8 cellular contexts compared by ENCODE assay signal in genomic region chr12:68317047-68317667, GRCh38. TPM values are rescaled to one million over a fixed set of nuclear protein-coding genes. Genes with fewer than 3 reads are reported as not detected.
DNase-seq lines count a peak whose midpoint lies in the region; ATAC-seq and TF ChIP-seq lines count a peak whose summit lies in the region.
"Had no signal": no experiment of that assay in that cellular context is flagged by ENCODE, and none has a peak within 500 bp of the region (broad histone marks: within the 10 kb centered on the region; RNA-seq: fewer than 3 reads in every experiment).

No MANE protein-coding gene starts in this region.

- intact Hi-C loops in colonic mucosa (cut with DNase I), result loop anchor here (2.0 to 5.0 kb wide), 2 partner anchors 94 to 275 kb away; no protein-coding TSS in a partner anchor

- H3K4me1 ChIP-seq in SJCRH30, result peaks cover 7% of the 10 kb centered on the region
- H3K4me1 ChIP-seq in colonic mucosa, result no peaks in the 10 kb centered on the region

- no peaks in the 10 kb centered on the region for H3K27me3 Mint-ChIP-seq in naive thymus-derived CD8-positive, alpha-beta T cell

- peaks cover 5 to 37% (median 9%) of the 10 kb centered on the region in 3 donors for H3K36me3 Mint-ChIP-seq in naive thymus-derived CD8-positive, alpha-beta T cell

- no peaks in the 10 kb centered on the region for H3K9me3 Mint-ChIP-seq in naive thymus-derived CD8-positive, alpha-beta T cell
- H3K9me3 Mint-ChIP-seq: activated naive CD4-positive, alpha-beta T cell treated with anti-CD3 and anti-CD28 coated beads, Interleukin-2, amount 50 U/mL, for 72 hours had no signal

- H3K36me3 ChIP-seq in SJCRH30 (peaks cover 30% of the 10 kb centered on the region), colonic mucosa (no peaks in the 10 kb centered on the region)

- no peak overlapping the region for H3K27ac Mint-ChIP-seq in naive thymus-derived CD8-positive, alpha-beta T cell

- H3K4me3 ChIP-seq in SJCRH30 (no peak overlapping the region), colonic mucosa (no peak overlapping the region)

- DNase-seq in Daoy (ENCODE audit: low read depth) (peak; percentile 27), KG1 (lab: John Stamatoyannopoulos, UW) (peak; percentile 49), SJCRH30 (peak; percentile 29 to 73), colonic mucosa (peak; percentile 37)
- DNase-seq in naive thymus-derived CD8-positive, alpha-beta T cell, result peak in 9 of 10 donors; percentile 15 to 66 (median 43)

- no peak for ATAC-seq in naive thymus-derived CD8-positive, alpha-beta T cell
- ATAC-seq in GM19463 (IDR thresholded peaks at IDR 0.05; ENCODE audit: unreplicated experiment) (no peak), HG03045 (IDR thresholded peaks at IDR 0.05; ENCODE audit: unreplicated experiment) (no peak)
- ATAC-seq: activated naive CD4-positive, alpha-beta T cell treated with anti-CD3 and anti-CD28 coated beads, Interleukin-2, amount 50 U/mL, for 72 hours had no signal

- H3K27me3 ChIP-seq in SJCRH30, result no peaks in the 10 kb centered on the region
- H3K27me3 ChIP-seq in colonic mucosa, result no peaks in the 10 kb centered on the region

- no peak overlapping the region for H3K4me3 Mint-ChIP-seq in naive thymus-derived CD8-positive, alpha-beta T cell

- H3K4me1 Mint-ChIP-seq in naive thymus-derived CD8-positive, alpha-beta T cell, result peaks cover 0 to 2% (median 0%) of the 10 kb centered on the region in 4 donors

- peak; percentile 71 for TF ChIP-seq CTCF in colonic mucosa (IDR thresholded peaks at IDR 0.05)

- H3K9ac ChIP-seq in colonic mucosa (ENCODE audit: low read depth in 2 of 2, low read length in 2 of 2), result no peak overlapping the region

- H3K27ac ChIP-seq in SJCRH30 (no peak overlapping the region), colonic mucosa (no peak overlapping the region)

- no peaks in the 10 kb centered on the region for H3K9me3 ChIP-seq in SJCRH30 (replicated peaks)
- no peaks in the 10 kb centered on the region for H3K9me3 ChIP-seq in colonic mucosa

- POLR2A ChIA-PET in naive thymus-derived CD8-positive, alpha-beta T cell (lab: Charles Lee), result interaction anchor here (1.0 kb wide), 1 partner anchor 9 kb away, joined by 3 read pairs; no protein-coding TSS in a partner anchor

RNA-seq across cellular contexts. Expression of gene MDM1, which starts 15.0 kb away (rescaled TPM):
- total RNA-seq in Daoy (2014; rRNA removed; shearing (Covaris generic)), result 20.5 and 21.6 TPM in 2 replicates
- 21.8 and 22.9 TPM in 2 replicates for total RNA-seq in SJCRH30 (2014; rRNA removed; shearing (Covaris generic))
- 10 to 100 TPM in 1 of 2 donors, 1 to 10 TPM in 1; 7.7 to 12.0 TPM for total RNA-seq in colonic mucosa
- 10 to 100 TPM; 28.2 to 34.6 TPM for total RNA-seq in naive thymus-derived CD8-positive, alpha-beta T cell
- polyA plus RNA-seq in naive thymus-derived CD8-positive, alpha-beta T cell, result 10 to 100 TPM; 16.2 to 20.8 (median 17.8) TPM
